Comparison of ENCODE assay signal across 13 cellular contexts in genomic region chr1:28578696-28579218, GRCh38. TPM values are rescaled to one million over a fixed set of nuclear protein-coding genes. Genes with fewer than 3 reads are reported as not detected.
DNase-seq lines count a peak whose midpoint lies in the region; ATAC-seq and TF ChIP-seq lines count a peak whose summit lies in the region.
"Had no signal": no experiment of that assay in that cellular context is flagged by ENCODE, and none has a peak within 500 bp of the region (broad histone marks: within the 10 kb centered on the region; RNA-seq: fewer than 3 reads in every experiment).

No MANE protein-coding gene starts in this region.

- WGBS in mammary epithelial cell (ENCODE audit: low coverage, missing lambda C conversion rate), result 68% methylated on average over 6 of the region's 6 CpGs

- H3K9me2 ChIP-seq in OCI-LY1 (ENCODE audit: low read depth, low read length), result no peaks in the 10 kb centered on the region

- intact Hi-C loops in mammary epithelial cell (cut with micrococcal nuclease), result no loop called here

- peak overlapping the region; percentile 28 for H3K4me3 Mint-ChIP-seq in activated naive CD4-positive, alpha-beta T cell treated with anti-CD3 and anti-CD28 coated beads, Interleukin-2, amount 10 ng/mL, durations not matched to agents 7 days and 5 days
- peak overlapping the region; percentile 87 for H3K4me3 Mint-ChIP-seq in stimulated activated effector memory CD8-positive, alpha-beta T cell treated with anti-CD3 and anti-CD28 coated beads, Interleukin-12 subunit alpha, Interleukin-12 subunit beta, amount 100 ng/mL, for 72 hours

- H3K36me3 ChIP-seq in OCI-LY1 (ENCODE audit: insufficient read depth, low read length), result peaks cover 66% of the 10 kb centered on the region
- H3K36me3 ChIP-seq in mammary epithelial cell (ENCODE audit: insufficient read depth, low read length), result peaks cover 34% of the 10 kb centered on the region
- peaks cover 56% of the 10 kb centered on the region for H3K36me3 ChIP-seq in WERI-Rb-1

- dilution Hi-C loops in mammary epithelial cell (cut with HindIII; ENCODE audit: low sequenced_read_pairs), result loop anchor here (5.0 kb wide), 1 partner anchor 64 kb away; the partner anchor contains the start of gene TAF12

- ATAC-seq in stimulated activated effector memory CD8-positive, alpha-beta T cell treated with anti-CD3 and anti-CD28 coated beads, Interleukin-12 subunit alpha, Interleukin-12 subunit beta, amount 100 ng/mL, for 72 hours, result no peak
- no peak for ATAC-seq in HG03280 (IDR thresholded peaks at IDR 0.05; ENCODE audit: unreplicated experiment)
- ATAC-seq: left cardiac atrium had no signal

- H3K9ac ChIP-seq in OCI-LY1 (ENCODE audit: low read length) (no peak overlapping the region), mammary epithelial cell (ENCODE audit: insufficient read depth, low read length) (no peak overlapping the region)

- H3K27me3 ChIP-seq in OCI-LY1 (ENCODE audit: insufficient read depth, low read length) (no peaks in the 10 kb centered on the region), mammary epithelial cell (ENCODE audit: insufficient read depth, low read length) (no peaks in the 10 kb centered on the region), WERI-Rb-1 (ENCODE audit: insufficient read depth, low read depth, severe bottlenecking) (no peaks in the 10 kb centered on the region)

- CTCF ChIA-PET in activated naive CD4-positive, alpha-beta T cell treated with anti-CD3 and anti-CD28 coated beads, Interleukin-2, amount 10 ng/mL, durations not matched to agents 7 days and 5 days (lab: Charles Lee), result interaction anchor here (0.8 to 3.5 kb wide), 6 partner anchors 24 to 298 kb away, joined by 3 to 18 read pairs (median 4); partner anchors contain the start of gene TRNAU1AP
- CTCF ChIA-PET in mammary epithelial cell (lab: Charles Lee; ENCODE audit: low non-redundant PET), result no interaction called here

- H3K4me1 Mint-ChIP-seq in activated naive CD4-positive, alpha-beta T cell treated with anti-CD3 and anti-CD28 coated beads, Interleukin-2, amount 10 ng/mL, durations not matched to agents 7 days and 5 days, result peaks cover 41% of the 10 kb centered on the region
- peaks cover 39% of the 10 kb centered on the region for H3K4me1 Mint-ChIP-seq in stimulated activated effector memory CD8-positive, alpha-beta T cell treated with anti-CD3 and anti-CD28 coated beads, Interleukin-12 subunit alpha, Interleukin-12 subunit beta, amount 100 ng/mL, for 72 hours

- H3K9me3 Mint-ChIP-seq in activated naive CD4-positive, alpha-beta T cell treated with anti-CD3 and anti-CD28 coated beads, Interleukin-2, amount 10 ng/mL, durations not matched to agents 7 days and 5 days, result no peaks in the 10 kb centered on the region
- H3K9me3 Mint-ChIP-seq in stimulated activated effector memory CD8-positive, alpha-beta T cell treated with anti-CD3 and anti-CD28 coated beads, Interleukin-12 subunit alpha, Interleukin-12 subunit beta, amount 100 ng/mL, for 72 hours, result no peaks in the 10 kb centered on the region

- peaks cover 8% of the 10 kb centered on the region; the same call in 1 of the 2 replicates for H3F3A ChIP-seq in OCI-LY1 (ENCODE audit: insufficient read depth, low read length)

- no TSS peak for BruUV-seq in mammary epithelial cell (replicated peaks; lab: Mats Ljungman, UMichigan)

- H3K4me2 ChIP-seq in OCI-LY1 (ENCODE audit: low read length) (no peak overlapping the region; the same call in 1 of the 2 replicates), mammary epithelial cell (ENCODE audit: insufficient read depth, low read depth, low read length) (peak overlapping the region; percentile 29)

- no peaks in the 10 kb centered on the region for H3K27me3 Mint-ChIP-seq in activated naive CD4-positive, alpha-beta T cell treated with anti-CD3 and anti-CD28 coated beads, Interleukin-2, amount 10 ng/mL, durations not matched to agents 7 days and 5 days

- H3K27ac Mint-ChIP-seq in activated naive CD4-positive, alpha-beta T cell treated with anti-CD3 and anti-CD28 coated beads, Interleukin-2, amount 10 ng/mL, durations not matched to agents 7 days and 5 days, result peak overlapping the region; percentile 42
- peak overlapping the region; percentile 96 for H3K27ac Mint-ChIP-seq in stimulated activated effector memory CD8-positive, alpha-beta T cell treated with anti-CD3 and anti-CD28 coated beads, Interleukin-12 subunit alpha, Interleukin-12 subunit beta, amount 100 ng/mL, for 72 hours

- H3K79me2 ChIP-seq in OCI-LY1 (ENCODE audit: insufficient read depth, low read length) (peaks cover 16% of the 10 kb centered on the region), mammary epithelial cell (ENCODE audit: insufficient read depth, low read length) (peaks cover 32% of the 10 kb centered on the region)

- no peaks in the 10 kb centered on the region for H4K20me1 ChIP-seq in OCI-LY1 (ENCODE audit: insufficient read depth, low read length)
- peaks cover 13% of the 10 kb centered on the region for H4K20me1 ChIP-seq in mammary epithelial cell (ENCODE audit: insufficient read depth, low read length)

- no peak for TF ChIP-seq CTCF in OCI-LY1 (IDR thresholded peaks at IDR 0.05; ENCODE audit: low read length)
- TF ChIP-seq CTCF in mammary epithelial cell (conservative IDR thresholded peaks at IDR 0.05 in 1 of 2, IDR thresholded peaks at IDR 0.05 in 1 of 2; ENCODE audit: extremely low read depth in 1 of 2, insufficient read depth in 1 of 2, low read depth in 1 of 2, low read length in 2 of 2), result no peak
- no peak for TF ChIP-seq CTCF in WERI-Rb-1 (IDR thresholded peaks at IDR 0.05; ENCODE audit: low read depth, low read length)

- H3K36me3 Mint-ChIP-seq in activated naive CD4-positive, alpha-beta T cell treated with anti-CD3 and anti-CD28 coated beads, Interleukin-2, amount 10 ng/mL, durations not matched to agents 7 days and 5 days, result peaks cover 48% of the 10 kb centered on the region
- peaks cover 93% of the 10 kb centered on the region for H3K36me3 Mint-ChIP-seq in stimulated activated effector memory CD8-positive, alpha-beta T cell treated with anti-CD3 and anti-CD28 coated beads, Interleukin-12 subunit alpha, Interleukin-12 subunit beta, amount 100 ng/mL, for 72 hours

- H3K27ac ChIP-seq in OCI-LY1 (ENCODE audit: low read depth, low read length, poor library complexity, severe bottlenecking) (peak overlapping the region; percentile 14), mammary epithelial cell (ENCODE audit: insufficient read depth, low read depth, low read length) (no peak overlapping the region), substantia nigra (ENCODE audit: low read depth, low read length, poor library complexity, severe bottlenecking) (no peak overlapping the region), WERI-Rb-1 (no peak overlapping the region)

- in situ Hi-C loops in mammary epithelial cell (cut with MboI; ENCODE audit: low sequenced_read_pairs in 2 of 2), result no loop called here

- no peak overlapping the region for H2AFZ ChIP-seq in OCI-LY1 (ENCODE audit: low read length)
- H2AFZ ChIP-seq in mammary epithelial cell (ENCODE audit: low read depth, low read length), result no peak overlapping the region

- H3K9me3 ChIP-seq in OCI-LY1 (ENCODE audit: low read length) (no peaks in the 10 kb centered on the region), mammary epithelial cell (replicated peaks; ENCODE audit: insufficient read depth, low read length) (no peaks in the 10 kb centered on the region), WERI-Rb-1 (ENCODE audit: severe bottlenecking) (no peaks in the 10 kb centered on the region)

- H3K4me1 ChIP-seq in OCI-LY1 (ENCODE audit: insufficient read depth, low read length, severe bottlenecking), result peaks cover 30% of the 10 kb centered on the region
- peaks cover 31% of the 10 kb centered on the region for H3K4me1 ChIP-seq in mammary epithelial cell (ENCODE audit: insufficient read depth, low read length)

- H3K4me3 ChIP-seq in OCI-LY1 (ENCODE audit: low read depth, low read length, poor library complexity, severe bottlenecking) (no peak overlapping the region), mammary epithelial cell (replicated peaks in 1 of 3; ENCODE audit: insufficient read depth in 1 of 3, low read depth in 2 of 3, low read length in 3 of 3) (no peak overlapping the region), WERI-Rb-1 (ENCODE audit: low read depth, low read length) (no peak overlapping the region)

- DNase-seq in activated naive CD4-positive, alpha-beta T cell treated with anti-CD3 and anti-CD28 coated beads, Interleukin-2, amount 10 ng/mL, durations not matched to agents 7 days and 5 days, result no peak
- no peak for DNase-seq in activated naive CD4-positive, alpha-beta T cell treated with Interleukin-2 at 50 U/mL for 16 hours
- DNase-seq in mammary epithelial cell (no peak), substantia nigra (lab: John Stamatoyannopoulos, UW) (no peak), WERI-Rb-1 (no peak)
- DNase-seq in stimulated activated effector memory CD8-positive, alpha-beta T cell treated with anti-CD3 and anti-CD28 coated beads, Interleukin-12 subunit alpha, Interleukin-12 subunit beta, amount 100 ng/mL, for 72 hours (ENCODE audit: low spot score in 2 of 2), result no peak
- DNase-seq: central memory CD4-positive, alpha-beta T cell; left cardiac atrium; NCI-H526; nucleus accumbens; stimulated activated naive CD4-positive, alpha-beta T cell treated with Interleukin-2 at 50 U/mL for 16 hours had no signal

RNA-seq across cellular contexts. Expression of gene RAB42, which starts 13.3 kb away (rescaled TPM):
- total RNA-seq in mammary epithelial cell, result under 1 TPM in 1 of 2 donors, not detected in 1; 0.17 TPM
- polyA plus RNA-seq in mammary epithelial cell, result 0.10 TPM
- polyA minus RNA-seq in mammary epithelial cell, result not detected

RNA-seq across cellular contexts. Expression of gene TRNAU1AP, which starts 25.9 kb away (rescaled TPM):
- total RNA-seq in mammary epithelial cell, result 10 to 100 TPM; 21.3 to 36.9 TPM
- 34.1 TPM for polyA plus RNA-seq in mammary epithelial cell
- 50.4 TPM for polyA minus RNA-seq in mammary epithelial cell
